Comparison of ENCODE assay signal across 1 cellular context in genomic region chr3:125915427-125915787, GRCh38.
TF ChIP-seq lines count a peak whose summit lies in the region.
"Not testable (repeated sequence)": the region's sequence is repeated elsewhere in the genome, so short reads cannot be mapped to it uniquely, and the experiment has no call there.

No MANE protein-coding gene starts in this region.

TF ChIP-seq in HepG2, 621 proteins besides CTCF, POLR2A, EP300 and RAD21:
- 0 out of 2 replicates have a peak, but pooled peaks have one; percentile 21 for TF ChIP-seq KMT2A (CRISPR knock-in tag; IDR thresholded peaks at IDR 0.05)
- peak; percentile 37; the same call in 1 of the 2 replicates for TF ChIP-seq KDM5B (CRISPR knock-in tag; IDR thresholded peaks at IDR 0.05; ENCODE audit: borderline replicate concordance)
- TF ChIP-seq KDM2A (CRISPR knock-in tag; IDR thresholded peaks at IDR 0.05; ENCODE audit: borderline replicate concordance, low read depth), result 0 out of 2 replicates have a peak, but pooled peaks have one; percentile 23
- peak; percentile 58; the same call in 1 of the 2 replicates for TF ChIP-seq YEATS4 (CRISPR knock-in tag; IDR thresholded peaks at IDR 0.05; ENCODE audit: borderline replicate concordance)
- peak; percentile 52; the same call in 1 of the 2 replicates for TF ChIP-seq SAP130 (CRISPR knock-in tag; IDR thresholded peaks at IDR 0.05; ENCODE audit: low read depth)
- TF ChIP-seq LCORL (IDR thresholded peaks at IDR 0.05); MAZ (IDR thresholded peaks at IDR 0.05; ENCODE audit: borderline replicate concordance, low read depth, low read length); SOX6 (IDR thresholded peaks at IDR 0.05): not testable (repeated sequence)
- TF ChIP-seq LCORL (CRISPR knock-in tag; IDR thresholded peaks at IDR 0.05), result peak; percentile 16; the same call in 1 of the 2 replicates
- TF ChIP-seq TBX2 (CRISPR knock-in tag; IDR thresholded peaks at IDR 0.05; ENCODE audit: borderline replicate concordance), result peak; percentile 34; the same call in 1 of the 2 replicates
- TF ChIP-seq ZNF687 (CRISPR knock-in tag; IDR thresholded peaks at IDR 0.05), result peak; percentile 66
- TF ChIP-seq HDAC1 (CRISPR knock-in tag; IDR thresholded peaks at IDR 0.05), result 0 out of 2 replicates have a peak, but pooled peaks have one; percentile 22
- TF ChIP-seq HOXA3 (CRISPR knock-in tag; IDR thresholded peaks at IDR 0.05), result 0 out of 2 replicates have a peak, but pooled peaks have one; percentile 12
- TF ChIP-seq ZFX (CRISPR knock-in tag; IDR thresholded peaks at IDR 0.05; ENCODE audit: low read depth), result peak; percentile 55
- peak; percentile 52; the same call in 1 of the 2 replicates for TF ChIP-seq PHF8 (CRISPR knock-in tag; IDR thresholded peaks at IDR 0.05)
- TF ChIP-seq ZNF275 (CRISPR knock-in tag; IDR thresholded peaks at IDR 0.05; ENCODE audit: borderline replicate concordance), result peak; percentile 52; the same call in 1 of the 2 replicates
- peak; percentile 64 for TF ChIP-seq ZFY (CRISPR knock-in tag; IDR thresholded peaks at IDR 0.05)
- 0 out of 2 replicates have a peak, but pooled peaks have one; percentile 6 for TF ChIP-seq MAZ (CRISPR knock-in tag; IDR thresholded peaks at IDR 0.05; ENCODE audit: low read depth)
- 0 out of 2 replicates have a peak, but pooled peaks have one; percentile 28 for TF ChIP-seq ZNF580 (CRISPR knock-in tag; IDR thresholded peaks at IDR 0.05; ENCODE audit: borderline replicate concordance, low read depth)
- TF ChIP-seq, protein P1, sequence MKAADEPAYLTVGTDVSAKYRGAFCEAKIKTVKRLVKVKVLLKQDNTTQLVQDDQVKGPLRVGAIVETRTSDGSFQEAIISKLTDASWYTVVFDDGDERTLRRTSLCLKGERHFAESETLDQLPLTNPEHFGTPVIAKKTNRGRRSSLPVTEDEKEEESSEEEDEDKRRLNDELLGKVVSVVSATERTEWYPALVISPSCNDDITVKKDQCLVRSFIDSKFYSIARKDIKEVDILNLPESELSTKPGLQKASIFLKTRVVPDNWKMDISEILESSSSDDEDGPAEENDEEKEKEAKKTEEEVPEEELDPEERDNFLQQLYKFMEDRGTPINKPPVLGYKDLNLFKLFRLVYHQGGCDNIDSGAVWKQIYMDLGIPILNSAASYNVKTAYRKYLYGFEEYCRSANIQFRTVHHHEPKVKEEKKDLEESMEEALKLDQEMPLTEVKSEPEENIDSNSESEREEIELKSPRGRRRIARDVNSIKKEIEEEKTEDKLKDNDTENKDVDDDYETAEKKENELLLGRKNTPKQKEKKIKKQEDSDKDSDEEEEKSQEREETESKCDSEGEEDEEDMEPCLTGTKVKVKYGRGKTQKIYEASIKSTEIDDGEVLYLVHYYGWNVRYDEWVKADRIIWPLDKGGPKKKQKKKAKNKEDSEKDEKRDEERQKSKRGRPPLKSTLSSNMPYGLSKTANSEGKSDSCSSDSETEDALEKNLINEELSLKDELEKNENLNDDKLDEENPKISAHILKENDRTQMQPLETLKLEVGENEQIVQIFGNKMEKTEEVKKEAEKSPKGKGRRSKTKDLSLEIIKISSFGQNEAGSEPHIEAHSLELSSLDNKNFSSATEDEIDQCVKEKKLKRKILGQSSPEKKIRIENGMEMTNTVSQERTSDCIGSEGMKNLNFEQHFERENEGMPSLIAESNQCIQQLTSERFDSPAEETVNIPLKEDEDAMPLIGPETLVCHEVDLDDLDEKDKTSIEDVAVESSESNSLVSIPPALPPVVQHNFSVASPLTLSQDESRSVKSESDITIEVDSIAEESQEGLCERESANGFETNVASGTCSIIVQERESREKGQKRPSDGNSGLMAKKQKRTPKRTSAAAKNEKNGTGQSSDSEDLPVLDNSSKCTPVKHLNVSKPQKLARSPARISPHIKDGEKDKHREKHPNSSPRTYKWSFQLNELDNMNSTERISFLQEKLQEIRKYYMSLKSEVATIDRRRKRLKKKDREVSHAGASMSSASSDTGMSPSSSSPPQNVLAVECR (CRISPR knock-in tag; IDR thresholded peaks at IDR 0.05; ENCODE audit: borderline replicate concordance), result peak; percentile 55; the same call in 1 of the 2 replicates
- peak; percentile 51; the same call in 1 of the 2 replicates for TF ChIP-seq RBFOX2 (IDR thresholded peaks at IDR 0.05; ENCODE audit: low read depth, low read length)
- TF ChIP-seq FOXP4 (CRISPR knock-in tag; IDR thresholded peaks at IDR 0.05), result 0 out of 2 replicates have a peak, but pooled peaks have one; percentile 1
- 0 out of 2 replicates have a peak, but pooled peaks have one; percentile 27 for TF ChIP-seq CCDC6 (CRISPR knock-in tag; IDR thresholded peaks at IDR 0.05)
- TF ChIP-seq CSRNP1 (CRISPR knock-in tag; IDR thresholded peaks at IDR 0.05), result 0 out of 2 replicates have a peak, but pooled peaks have one; percentile 36
- peak; percentile 27; the same call in 1 of the 2 replicates for TF ChIP-seq SOX6 (CRISPR knock-in tag; IDR thresholded peaks at IDR 0.05)
- 0 out of 2 replicates have a peak, but pooled peaks have one; percentile 21 for TF ChIP-seq ZBTB26 (CRISPR knock-in tag; IDR thresholded peaks at IDR 0.05; ENCODE audit: borderline replicate concordance)
